9 cellular contexts compared by ENCODE assay signal in the genomic region with DNA sequence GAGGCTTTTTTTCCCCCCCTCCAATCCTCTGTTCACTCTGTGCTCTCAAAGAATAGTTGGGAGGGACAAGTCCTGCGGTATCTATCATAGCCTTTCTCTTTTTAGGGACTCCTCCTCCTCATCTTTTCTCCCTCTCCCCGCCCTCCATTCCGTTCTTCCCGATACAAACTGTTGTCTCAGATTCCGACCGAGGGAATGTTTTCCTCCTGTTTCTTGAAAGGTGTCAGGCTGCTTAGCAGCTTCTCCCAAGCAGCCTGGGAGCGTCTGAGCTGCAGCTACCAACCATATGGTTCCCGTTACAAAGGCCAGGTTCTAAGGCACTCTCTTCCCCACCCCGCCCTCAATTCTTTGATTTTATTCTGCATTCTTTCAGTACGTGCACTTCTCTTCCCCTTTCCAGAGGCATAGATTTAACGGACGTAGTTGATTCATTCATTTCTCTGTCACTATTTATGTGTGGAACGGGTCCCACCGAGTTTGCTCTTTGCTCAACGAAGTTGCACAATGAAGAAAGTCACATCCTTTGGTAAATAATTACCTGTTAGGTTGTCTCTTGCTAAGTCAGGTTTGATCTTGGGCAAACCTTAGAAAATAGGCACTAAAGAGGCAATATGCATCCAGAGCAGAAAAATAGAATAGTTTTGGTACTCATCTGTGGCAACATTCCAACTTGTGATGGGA. TPM values are rescaled to one million over a fixed set of nuclear protein-coding genes. Genes with fewer than 3 reads are reported as not detected.
A peak's percentile ranks its signal among the peaks of the same experiment; 100 is the strongest.
DNase-seq lines count a peak whose midpoint lies in the region; ATAC-seq, FAIRE-seq and TF ChIP-seq lines count a peak whose summit lies in the region.
"Had no signal": no experiment of that assay in that cellular context is flagged by ENCODE, and none has a peak within 500 bp of the region (broad histone marks: within the 10 kb centered on the region; RNA-seq: fewer than 3 reads in every experiment).

No MANE protein-coding gene starts in this region.

- no peaks in the 10 kb centered on the region for H3K36me3 ChIP-seq in H7 (replicated peaks; ENCODE audit: control insufficient read depth, insufficient read depth, low read length)

- H3K4me3 ChIP-seq in H7 (ENCODE audit: insufficient read depth, low read depth, low read length) (peak overlapping the region; percentile 89), skeletal muscle cell (ENCODE audit: low read depth, low read length) (peak overlapping the region; percentile 92)

- FAIRE-seq in D721Med (lab: Jason Lieb, UNC), result no peak

- DNase-seq in H7 (peak; percentile 13), left ventricle myocardium superior (no peak), skeletal muscle cell (ENCODE audit: low read depth) (no peak), NCI-H2196 treated with DMSO at 0.1 percent for 48 hours (lab: John Stamatoyannopoulos, UW; ENCODE audit: unreplicated experiment) (no peak), NCI-H128 (lab: John Stamatoyannopoulos, UW; ENCODE audit: unreplicated experiment) (no peak), D721Med (ENCODE audit: insufficient read length, low spot score) (no peak)
- DNase-seq: naive B cell had no signal

- peaks cover 4% of the 10 kb centered on the region; the same call in 1 of the 2 replicates for H3K27me3 ChIP-seq in H7 (ENCODE audit: control insufficient read depth, insufficient read depth, low read length)

- peak; percentile 3 for ATAC-seq in left ventricle myocardium superior
- no peak for ATAC-seq in HG02623 (IDR thresholded peaks at IDR 0.05; ENCODE audit: unreplicated experiment)

- peak overlapping the region; percentile 89; the same call in 1 of the 2 replicates for H3K27ac ChIP-seq in VCaP

- TF ChIP-seq CTCF in VCaP (conservative IDR thresholded peaks at IDR 0.05), result no peak
- TF ChIP-seq CTCF in D721Med (IDR thresholded peaks at IDR 0.05; ENCODE audit: insufficient read depth, missing control alignments), result no peak

- intact Hi-C loops in left ventricle myocardium superior (cut with micrococcal nuclease), result loop anchor here (10.0 kb wide), 1 partner anchor 171 kb away; no protein-coding TSS in a partner anchor

RNA-seq across cellular contexts. Expression of gene ADGRL2, which starts 2.8 kb away (rescaled TPM):
- total RNA-seq in H7 (2014; rRNA removed; shearing (Covaris generic)), result 94.0 and 112 TPM in 2 replicates
- total RNA-seq in left ventricle myocardium superior, result 48.1 TPM
